ENCODE assay signal across 8 cellular contexts in the genomic region with DNA sequence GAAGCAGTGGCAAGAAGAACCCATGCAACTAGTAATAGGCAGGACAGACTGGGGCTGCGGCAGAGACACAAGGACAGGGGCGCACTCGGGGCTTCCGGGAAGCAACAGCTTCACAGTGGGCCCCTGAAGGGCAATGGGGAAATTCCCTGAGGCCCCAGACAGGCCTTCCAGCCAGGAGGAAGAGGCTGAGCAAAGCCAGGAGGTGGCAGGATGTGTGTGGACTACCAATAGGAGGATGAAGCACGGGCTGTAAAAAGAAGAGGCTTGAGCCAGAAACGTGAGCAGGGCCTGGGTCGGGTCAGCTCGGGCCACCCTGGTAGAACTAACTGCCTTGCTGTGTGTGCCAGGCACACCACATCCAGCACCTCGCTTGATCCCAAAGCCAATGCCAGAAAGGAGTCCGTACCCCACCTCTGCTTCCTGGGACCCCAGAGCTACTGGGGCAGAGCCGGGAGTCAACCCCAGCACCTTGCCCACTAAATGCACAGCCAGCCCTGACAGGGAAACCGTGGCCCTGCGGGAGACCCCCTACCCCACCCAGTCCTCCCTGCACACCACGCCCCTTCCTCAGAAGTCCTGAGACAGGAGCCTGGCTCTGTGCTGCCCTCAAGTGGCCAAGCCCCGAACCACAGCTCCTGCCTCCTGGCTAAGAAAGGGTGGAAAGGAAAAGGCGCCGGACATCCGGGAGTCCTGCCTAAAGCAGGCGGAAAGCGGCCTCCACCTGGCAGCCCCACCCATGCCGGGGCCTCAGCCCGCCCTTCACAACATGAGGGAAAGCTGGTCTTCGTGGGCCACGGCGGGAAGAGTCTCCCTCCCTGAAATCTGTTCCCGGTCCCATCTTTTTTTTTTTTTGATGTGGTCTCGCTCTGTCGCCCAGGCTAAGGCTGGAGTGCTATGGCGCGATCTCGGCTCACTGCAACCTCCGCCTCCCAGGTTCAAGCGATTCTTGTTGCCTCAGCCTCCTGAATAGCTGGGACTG.
A peak's percentile ranks its signal among the peaks of the same experiment; 100 is the strongest.
DNase-seq lines count a peak whose midpoint lies in the region; ATAC-seq and TF ChIP-seq lines count a peak whose summit lies in the region.

No MANE protein-coding gene starts in this region.

- peak; percentile 95 for TF ChIP-seq CTCF in GM12874 (IDR thresholded peaks at IDR 0.05; ENCODE audit: insufficient read depth, low read depth, low read length)

- ATAC-seq in HG03045 (IDR thresholded peaks at IDR 0.05; ENCODE audit: unreplicated experiment) (peak; percentile 44), GM21528 (IDR thresholded peaks at IDR 0.05; ENCODE audit: low FRiP score, unreplicated experiment) (no peak)

- DNase-seq in NCI-H2227 (lab: John Stamatoyannopoulos, UW; ENCODE audit: unreplicated experiment) (peak; percentile 90), caudate nucleus (lab: John Stamatoyannopoulos, UW) (peak in 57 of 61 donors; percentile 11 to 75 (median 50)), kidney glomerular epithelial cell (lab: John Stamatoyannopoulos, UW) (peak; percentile 66)
- DNase-seq in activated CD4-positive, CD25-positive, alpha-beta regulatory T cell (lab: John Stamatoyannopoulos, UW): peak; percentile 19 to 58 (median 38)
- DNase-seq in stimulated activated CD4-positive, alpha-beta T cell treated with anti-CD3 and anti-CD28 coated beads, Interleukin-15, amount 100 ng/mL, for 48 hours (ENCODE audit: low read depth in 2 of 2): peak; percentile 62 to 73

- no peak overlapping the region for H3K27ac ChIP-seq in caudate nucleus (ENCODE audit: low read depth, low read length)

Comparison
In these comparisons a context has a peak if more than half of its experiments do, and no peak if none do; other contexts are left out.
1. DNase-seq: peak in every context shown above with its lines; median percentile 90 in NCI-H2227; 68 in stimulated activated CD4-positive, alpha-beta T cell treated with anti-CD3 and anti-CD28 coated beads, Interleukin-15, amount 100 ng/mL, for 48 hours; 66 in kidney glomerular epithelial cell; 50 in caudate nucleus; 38 in activated CD4-positive, CD25-positive, alpha-beta regulatory T cell.